8 cellular contexts compared by ENCODE assay signal in the genomic region with DNA sequence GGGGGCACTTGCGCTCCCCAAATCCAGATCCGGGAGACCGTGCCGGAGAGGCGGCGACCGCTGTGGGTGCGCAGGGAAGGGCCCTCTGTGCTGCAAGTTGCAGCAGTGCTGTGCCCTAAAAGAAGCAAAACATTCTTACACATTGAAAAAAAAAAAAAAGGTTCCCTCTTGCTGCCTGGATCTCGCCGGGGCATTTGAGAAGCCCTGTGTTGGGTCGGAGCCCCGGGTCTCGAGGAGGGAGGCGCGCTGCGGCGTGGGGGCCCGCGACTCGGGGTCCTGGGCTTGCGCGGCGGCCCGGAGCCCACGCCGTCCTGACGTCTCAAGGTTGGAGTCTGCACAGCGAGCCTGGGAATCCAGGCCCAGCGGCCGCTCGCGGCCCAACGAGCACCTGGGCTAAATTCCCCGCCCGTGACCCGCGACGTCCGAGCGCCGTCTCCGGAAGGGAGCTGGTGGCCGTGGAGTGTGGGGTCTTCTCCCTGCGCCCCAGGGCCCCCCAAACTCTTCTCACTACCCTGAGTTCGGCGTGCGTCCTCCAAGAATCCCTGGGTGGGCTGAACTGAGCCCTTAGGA. TPM values are rescaled to one million over a fixed set of nuclear protein-coding genes. Genes with fewer than 3 reads are reported as not detected.
A peak's percentile ranks its signal among the peaks of the same experiment; 100 is the strongest.
DNase-seq lines count a peak whose midpoint lies in the region; ATAC-seq and TF ChIP-seq lines count a peak whose summit lies in the region.

No MANE protein-coding gene starts in this region.

- H3K4me2 ChIP-seq in mesendoderm (ENCODE audit: low read length): peak overlapping the region; percentile 83

- H3K27ac Mint-ChIP-seq in dendritic cell treated with granulocyte-macrophage colony-stimulating factor and Interleukin-4, amounts not matched to agents 40 ng/mL and 50 ng/mL, for 4 days: peak overlapping the region; percentile 89

- peak overlapping the region; percentile 95 for H3K56ac ChIP-seq in mesendoderm (ENCODE audit: low read length)

- H3K18ac ChIP-seq in mesendoderm (ENCODE audit: low read length): peak overlapping the region; percentile 95

- H4K8ac ChIP-seq in mesendoderm (ENCODE audit: low read depth, low read length): peak overlapping the region; percentile 88

- no peak overlapping the region for H2AK5ac ChIP-seq in mesendoderm (ENCODE audit: low read length)

- H4K5ac ChIP-seq in mesendoderm (ENCODE audit: low read length): no peak overlapping the region

- DNase-seq in AG08396 (ENCODE audit: low spot score) (peak; percentile 92), HT-29 (ENCODE audit: low spot score) (peak; percentile 34), mesendoderm (no peak), uterus (peak in 1 of 2 donors; percentile 48), NCI-H524 treated with DMSO at 0.1 percent for 48 hours (lab: John Stamatoyannopoulos, UW) (no peak), kidney glomerular epithelial cell (lab: John Stamatoyannopoulos, UW) (no peak)

- peak overlapping the region; percentile 32 for H3K4me3 ChIP-seq in mesendoderm (ENCODE audit: low read length)
- peak overlapping the region; percentile 50 to 76 for H3K4me3 ChIP-seq in uterus

- peaks cover 29% of the 10 kb centered on the region for H3K79me2 ChIP-seq in mesendoderm (ENCODE audit: control insufficient read depth, insufficient read depth, low read length)

- no peaks in the 10 kb centered on the region for H3K79me1 ChIP-seq in mesendoderm (ENCODE audit: low read length)

- WGBS in mesendoderm (ENCODE audit: extremely low coverage, insufficient coverage, low lambda C conversion rate): no CpG with 5 or more reads among the region's 47 CpGs

- peak overlapping the region; percentile 100 for H3K27ac ChIP-seq in mesendoderm (ENCODE audit: low read depth, low read length)
- H3K27ac ChIP-seq in uterus: peak overlapping the region; percentile 95 to 99

- no peak for ATAC-seq in GM19328 (IDR thresholded peaks at IDR 0.05; ENCODE audit: unreplicated experiment)

- intact Hi-C loops in dendritic cell treated with granulocyte-macrophage colony-stimulating factor and Interleukin-4, amounts not matched to agents 40 ng/mL and 50 ng/mL, for 4 days (cut with micrococcal nuclease): loop anchor here (5.0 to 10.0 kb wide), 3 partner anchors 114 to 661 kb away; partner anchors contain the start of genes BCCIP and UROS
- intact Hi-C loops in uterus (cut with DNase I; ENCODE audit: low total_unique reads): no loop called here

- H3K27me3 ChIP-seq in mesendoderm (ENCODE audit: insufficient read depth, low read length, poor library complexity) (no peaks in the 10 kb centered on the region), uterus (no peaks in the 10 kb centered on the region)

- H3K4me1 ChIP-seq in mesendoderm (ENCODE audit: control insufficient read depth, low read depth, low read length) (peaks cover 6% of the 10 kb centered on the region), uterus (peaks cover 0 to 10% of the 10 kb centered on the region in 2 donors)

- TF ChIP-seq CTCF in uterus (IDR thresholded peaks at IDR 0.05): peak in 2 of 4 experiments; percentile 11 to 70

- no peaks in the 10 kb centered on the region for H3K9me3 ChIP-seq in uterus

- peak overlapping the region; percentile 82 for H2BK5ac ChIP-seq in mesendoderm (ENCODE audit: low read length)

- peaks cover 19% of the 10 kb centered on the region for H3K27me3 Mint-ChIP-seq in dendritic cell treated with granulocyte-macrophage colony-stimulating factor and Interleukin-4, amounts not matched to agents 40 ng/mL and 50 ng/mL, for 4 days

- peak overlapping the region; percentile 65 for H2BK120ac ChIP-seq in mesendoderm (ENCODE audit: low read depth, low read length)

- no peak overlapping the region for H2BK15ac ChIP-seq in mesendoderm (replicated peaks; ENCODE audit: low read depth)

- H3K36me3 Mint-ChIP-seq in dendritic cell treated with granulocyte-macrophage colony-stimulating factor and Interleukin-4, amounts not matched to agents 40 ng/mL and 50 ng/mL, for 4 days (ENCODE audit: low read depth): no peaks in the 10 kb centered on the region

- H3K36me3 ChIP-seq in mesendoderm (ENCODE audit: control insufficient read depth, insufficient read depth, low read length) (no peaks in the 10 kb centered on the region), uterus (no peaks in the 10 kb centered on the region)

- H3K9ac ChIP-seq in mesendoderm (ENCODE audit: low read length): peak overlapping the region; percentile 92

- no peaks in the 10 kb centered on the region for H3K9me3 Mint-ChIP-seq in dendritic cell treated with granulocyte-macrophage colony-stimulating factor and Interleukin-4, amounts not matched to agents 40 ng/mL and 50 ng/mL, for 4 days

- peak overlapping the region; percentile 87 for H3K4me3 Mint-ChIP-seq in dendritic cell treated with granulocyte-macrophage colony-stimulating factor and Interleukin-4, amounts not matched to agents 40 ng/mL and 50 ng/mL, for 4 days

- H3K4me1 Mint-ChIP-seq in dendritic cell treated with granulocyte-macrophage colony-stimulating factor and Interleukin-4, amounts not matched to agents 40 ng/mL and 50 ng/mL, for 4 days (ENCODE audit: low read depth): peaks cover 13% of the 10 kb centered on the region

- H3K23ac ChIP-seq in mesendoderm (ENCODE audit: low read length): peak overlapping the region; percentile 74

- no peak for TF ChIP-seq POLR2A in uterus (IDR thresholded peaks at IDR 0.05)

- H3K4ac ChIP-seq in mesendoderm (ENCODE audit: low read depth, low read length): peak overlapping the region; percentile 95

RNA-seq across cellular contexts. Expression of gene CTBP2, which starts 1.3 kb away (rescaled TPM):
- total RNA-seq in HT-29 (2014; rRNA removed; shearing (Covaris generic)): 171 and 207 TPM in 2 replicates
- polyA plus RNA-seq in mesendoderm (2013, experiment 1 of 2): 135 TPM
- polyA plus RNA-seq in mesendoderm (2013, experiment 2 of 2): 136 TPM
- total RNA-seq in uterus: 100 to 1,000 TPM in 1 of 4 donors, 10 to 100 TPM in 3; 65.9 to 129 (median 71.2) TPM

Comparison
In these comparisons a context has a peak if more than half of its experiments do, and no peak if none do; other contexts are left out.
1. DNase-seq: peak in AG08396 (single experiment) and HT-29 (single experiment); none in mesendoderm (single experiment), NCI-H524 treated with DMSO at 0.1 percent for 48 hours (single experiment) and kidney glomerular epithelial cell (single experiment).